In the genomic region with DNA sequence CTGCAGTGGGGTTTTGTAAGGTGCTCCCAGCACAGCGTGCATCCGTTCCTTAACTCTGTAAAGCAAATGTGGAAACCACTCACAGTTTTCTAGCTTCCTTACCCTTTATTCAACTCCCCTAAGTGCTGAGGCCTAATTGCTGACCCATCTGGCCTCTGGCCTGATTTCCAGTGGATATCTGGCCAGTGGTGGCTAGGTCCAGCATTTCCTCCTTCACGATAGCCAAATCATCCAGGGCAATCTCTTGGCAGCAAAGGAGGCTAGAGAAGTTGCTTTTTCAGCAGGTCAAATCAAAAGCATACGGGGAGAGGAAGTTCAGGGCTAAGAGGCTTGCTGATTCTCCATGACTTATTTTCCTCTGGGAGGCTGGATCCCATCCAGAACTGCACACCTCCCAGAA, we compare ENCODE assay signal across 27 cellular contexts.
"Had no signal": no experiment of that assay in that cellular context is flagged by ENCODE, and none has a peak within 500 bp of the region (broad histone marks: within the 10 kb centered on the region; RNA-seq: fewer than 3 reads in every experiment).

No MANE protein-coding gene starts in this region.

- H3K4me2 ChIP-seq: smooth muscle cell had no signal

- H3K4me3 Mint-ChIP-seq: activated naive CD4-positive, alpha-beta T cell treated with anti-CD3 and anti-CD28 coated beads, Interleukin-2, amount 10 ng/mL, durations not matched to agents 7 days and 5 days; activated naive CD8-positive, alpha-beta T cell treated with anti-CD3 and anti-CD28 coated beads, Interleukin-2, amount 10 ng/mL, durations not matched to agents 7 days and 5 days; activated T-cell treated with anti-CD3 and anti-CD28 coated beads, Interleukin-2, amount 50 U/mL, for 24 hours; dendritic cell treated with granulocyte-macrophage colony-stimulating factor and Interleukin-4, amounts not matched to agents 40 ng/mL and 50 ng/mL, for 4 days; naive thymus-derived CD8-positive, alpha-beta T cell; stimulated activated memory B cell treated with anti-CD40 and anti-IgM and Interleukin-4, amounts not matched to agents 10 μg/mL and 1 μg/mL and 100 μg/mL, for 72 hours had no signal

- ATAC-seq: activated CD4-positive, CD25-positive, alpha-beta regulatory T cell treated with anti-CD3 and anti-CD28 coated beads, Interleukin-2, amount 50 U/mL, for 24 hours; naive thymus-derived CD8-positive, alpha-beta T cell; stimulated activated memory B cell treated with anti-CD40 and anti-IgM and Interleukin-4, amounts not matched to agents 10 μg/mL and 1 μg/mL and 100 μg/mL, for 72 hours had no signal

- H3K4me3 ChIP-seq: esophagus squamous epithelium, smooth muscle cell, stomach, thyroid gland, upper lobe of left lung, vagina had no signal

- H3K27ac ChIP-seq: brain microvascular endothelial cell, epithelial cell of prostate, esophagus squamous epithelium, stomach, thyroid gland, upper lobe of left lung, vagina, VCaP had no signal

- H3K4me1 ChIP-seq: stomach, upper lobe of left lung, vagina had no signal

- H3K4me1 Mint-ChIP-seq: activated naive CD4-positive, alpha-beta T cell treated with anti-CD3 and anti-CD28 coated beads, Interleukin-2, amount 10 ng/mL, durations not matched to agents 7 days and 5 days; activated naive CD8-positive, alpha-beta T cell treated with anti-CD3 and anti-CD28 coated beads, Interleukin-2, amount 10 ng/mL, durations not matched to agents 7 days and 5 days; naive thymus-derived CD8-positive, alpha-beta T cell; stimulated activated memory B cell treated with anti-CD40 and anti-IgM and Interleukin-4, amounts not matched to agents 10 μg/mL and 1 μg/mL and 100 μg/mL, for 72 hours had no signal

- H3K9me3 Mint-ChIP-seq: activated naive CD4-positive, alpha-beta T cell treated with anti-CD3 and anti-CD28 coated beads, Interleukin-2, amount 10 ng/mL, durations not matched to agents 7 days and 5 days; dendritic cell treated with granulocyte-macrophage colony-stimulating factor and Interleukin-4, amounts not matched to agents 40 ng/mL and 50 ng/mL, for 4 days; stimulated activated memory B cell treated with anti-CD40 and anti-IgM and Interleukin-4, amounts not matched to agents 10 μg/mL and 1 μg/mL and 100 μg/mL, for 72 hours had no signal

- DNase-seq: activated CD4-positive, alpha-beta T cell treated with anti-CD3 and anti-CD28 coated beads for 48 hours; activated CD4-positive, alpha-beta T cell treated with anti-CD3 and anti-CD28 coated beads, Interleukin-2, amount 50 U/mL, for 48 hours; activated CD8-positive, alpha-beta memory T cell treated with anti-CD3 and anti-CD28 coated beads, Interleukin-2, amount 50 U/mL, for 4 hours; activated gamma-delta T cell; activated naive CD4-positive, alpha-beta T cell treated with anti-CD3 and anti-CD28 coated beads, Interleukin-2, amount 10 ng/mL, durations not matched to agents 7 days and 5 days; activated naive CD8-positive, alpha-beta T cell treated with anti-CD3 and anti-CD28 coated beads, Interleukin-2, amount 10 ng/mL, durations not matched to agents 7 days and 5 days; activated T-cell treated with anti-CD3 and anti-CD28 coated beads, Interleukin-2, amount 50 U/mL, for 24 hours; brain microvascular endothelial cell; central memory CD4-positive, alpha-beta T cell; effector CD8-positive, alpha-beta T cell; esophagus squamous epithelium; midbrain; naive thymus-derived CD8-positive, alpha-beta T cell; stimulated activated CD4-positive, alpha-beta T cell treated with anti-CD3 and anti-CD28 coated beads, Interleukin-1b, Interleukin-23, amount 100 ng/mL, for 48 hours; stimulated activated CD4-positive, alpha-beta T cell treated with anti-CD3 and anti-CD28 coated beads, Interleukin-4, amount 100 ng/mL, for 4 hours; stimulated activated CD8-positive, alpha-beta memory T cell treated with anti-CD3 and anti-CD28 coated beads, Interleukin-4, amount 100 ng/mL, for 48 hours; stomach; T-helper 9 cell; thyroid gland; upper lobe of left lung had no signal

- H3K27ac Mint-ChIP-seq: activated naive CD4-positive, alpha-beta T cell treated with anti-CD3 and anti-CD28 coated beads, Interleukin-2, amount 10 ng/mL, durations not matched to agents 7 days and 5 days; activated naive CD8-positive, alpha-beta T cell treated with anti-CD3 and anti-CD28 coated beads, Interleukin-2, amount 10 ng/mL, durations not matched to agents 7 days and 5 days; activated T-cell treated with anti-CD3 and anti-CD28 coated beads, Interleukin-2, amount 50 U/mL, for 24 hours; dendritic cell treated with granulocyte-macrophage colony-stimulating factor and Interleukin-4, amounts not matched to agents 40 ng/mL and 50 ng/mL, for 4 days; naive thymus-derived CD8-positive, alpha-beta T cell; stimulated activated memory B cell treated with anti-CD40 and anti-IgM and Interleukin-4, amounts not matched to agents 10 μg/mL and 1 μg/mL and 100 μg/mL, for 72 hours had no signal

- H3K36me3 ChIP-seq: brain microvascular endothelial cell, esophagus squamous epithelium, stomach, thyroid gland, upper lobe of left lung, vagina had no signal

- H3K36me3 Mint-ChIP-seq: activated naive CD4-positive, alpha-beta T cell treated with anti-CD3 and anti-CD28 coated beads, Interleukin-2, amount 10 ng/mL, durations not matched to agents 7 days and 5 days; activated naive CD8-positive, alpha-beta T cell treated with anti-CD3 and anti-CD28 coated beads, Interleukin-2, amount 10 ng/mL, durations not matched to agents 7 days and 5 days; stimulated activated memory B cell treated with anti-CD40 and anti-IgM and Interleukin-4, amounts not matched to agents 10 μg/mL and 1 μg/mL and 100 μg/mL, for 72 hours had no signal

- H3K27me3 Mint-ChIP-seq: activated naive CD8-positive, alpha-beta T cell treated with anti-CD3 and anti-CD28 coated beads, Interleukin-2, amount 10 ng/mL, durations not matched to agents 7 days and 5 days; activated T-cell treated with anti-CD3 and anti-CD28 coated beads, Interleukin-2, amount 50 U/mL, for 24 hours; dendritic cell treated with granulocyte-macrophage colony-stimulating factor and Interleukin-4, amounts not matched to agents 40 ng/mL and 50 ng/mL, for 4 days had no signal

- H3K9me3 ChIP-seq: esophagus squamous epithelium, stomach, thyroid gland, upper lobe of left lung, vagina had no signal

- H3K27me3 ChIP-seq: brain microvascular endothelial cell, esophagus squamous epithelium, stomach, thyroid gland, upper lobe of left lung, vagina had no signal
